15 cellular contexts compared by ENCODE assay signal in the genomic region with DNA sequence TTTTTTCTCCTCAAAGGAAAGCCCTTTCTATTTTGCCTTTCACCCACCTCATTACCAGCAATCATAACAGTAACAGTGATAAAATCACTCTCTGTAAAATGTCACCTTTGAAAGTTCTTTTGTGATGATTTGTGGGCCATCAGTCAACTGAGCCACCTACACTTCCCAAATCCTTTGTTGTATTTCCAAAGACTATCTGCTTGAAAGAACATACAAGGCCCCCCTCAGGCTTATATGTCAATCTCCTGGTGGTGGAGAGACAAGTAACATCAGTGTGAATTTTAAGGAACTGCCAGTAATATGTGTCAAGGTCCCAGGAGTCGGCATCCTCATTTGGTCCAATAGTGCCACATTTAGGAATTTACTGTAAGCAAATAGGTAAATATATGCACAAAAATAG.
DNase-seq lines count a peak whose midpoint lies in the region; ATAC-seq and TF ChIP-seq lines count a peak whose summit lies in the region.
"Had no signal": no experiment of that assay in that cellular context is flagged by ENCODE, and none has a peak within 500 bp of the region (broad histone marks: within the 10 kb centered on the region; RNA-seq: fewer than 3 reads in every experiment).

No MANE protein-coding gene starts in this region.

- no peak for DNase-seq in activated T-cell treated with anti-CD3 and anti-CD28 coated beads, Interleukin-2, amount 50 U/mL, for 24 hours
- DNase-seq in activated T-cell treated with anti-CD3 and anti-CD28 coated beads for 4 hours (no peak), DND-41 (no peak), endodermal cell (no peak), dedifferentiated amniotic fluid mesenchymal stem cell (ENCODE audit: extremely low spot score) (no peak), foreskin fibroblast (no peak)
- DNase-seq in activated CD8-positive, alpha-beta memory T cell treated with anti-CD3 and anti-CD28 coated beads, Interleukin-2, amount 50 U/mL, for 48 hours, result no peak
- DNase-seq: DMS79, EL, GDM1 had no signal

- no peak overlapping the region for H3K4me3 Mint-ChIP-seq in activated T-cell treated with anti-CD3 and anti-CD28 coated beads, Interleukin-2, amount 50 U/mL, for 24 hours
- H3K4me3 Mint-ChIP-seq in endodermal cell, result no peak overlapping the region
- H3K4me3 Mint-ChIP-seq: CD14-positive monocyte, IgD-negative memory B cell had no signal

- WGBS in endodermal cell (ENCODE audit: insufficient coverage in 1 of 2, insufficient read length in 1 of 2), 2 experiments, result 86% methylated on average over 1 of the region's 1 CpG; no CpG with 5 or more reads in 1 of the 2 experiments

- H3K27ac ChIP-seq in DND-41 (ENCODE audit: low read length) (no peak overlapping the region), endodermal cell (ENCODE audit: low read depth, low read length) (no peak overlapping the region), neural cell (ENCODE audit: low read length) (no peak overlapping the region)
- H3K27ac ChIP-seq: 22Rv1 had no signal

- H3K4me1 ChIP-seq in DND-41 (ENCODE audit: insufficient read depth, low read length) (peaks cover 37% of the 10 kb centered on the region), endodermal cell (ENCODE audit: control insufficient read depth, insufficient read depth, low read length) (peaks cover 15% of the 10 kb centered on the region)

- no peak overlapping the region for H3K4me2 ChIP-seq in DND-41 (ENCODE audit: insufficient read depth, low read length)
- H3K4me2 ChIP-seq in neural cell (ENCODE audit: low read length), result no peak overlapping the region

- no peaks in the 10 kb centered on the region for H4K20me1 ChIP-seq in DND-41 (ENCODE audit: insufficient read depth, low read length)
- no peaks in the 10 kb centered on the region for H4K20me1 ChIP-seq in neural cell (ENCODE audit: insufficient read depth)

- H3F3A ChIP-seq in neural cell (ENCODE audit: insufficient read depth, low read length, poor library complexity, severe bottlenecking), result no peaks in the 10 kb centered on the region

- H3K4me3 ChIP-seq in DND-41 (ENCODE audit: low read depth in 1 of 2, low read length in 2 of 2) (no peak overlapping the region), endodermal cell (ENCODE audit: low read length) (no peak overlapping the region), neural cell (ENCODE audit: low read length) (no peak overlapping the region), foreskin fibroblast (ENCODE audit: low read depth in 1 of 2, low read length in 2 of 2) (no peak overlapping the region)

- H3K9me3 Mint-ChIP-seq in activated T-cell treated with anti-CD3 and anti-CD28 coated beads, Interleukin-2, amount 50 U/mL, for 24 hours, result no peaks in the 10 kb centered on the region
- H3K9me3 Mint-ChIP-seq in endodermal cell, result no peaks in the 10 kb centered on the region
- H3K9me3 Mint-ChIP-seq: CD14-positive monocyte, IgD-negative memory B cell had no signal

- H3K4me1 Mint-ChIP-seq in activated T-cell treated with anti-CD3 and anti-CD28 coated beads, Interleukin-2, amount 50 U/mL, for 24 hours (ENCODE audit: low read depth), result peaks cover 49% of the 10 kb centered on the region
- peaks cover 52% of the 10 kb centered on the region for H3K4me1 Mint-ChIP-seq in endodermal cell

- peak overlapping the region; percentile 10 for H3K27ac Mint-ChIP-seq in activated T-cell treated with anti-CD3 and anti-CD28 coated beads, Interleukin-2, amount 50 U/mL, for 24 hours
- H3K27ac Mint-ChIP-seq in endodermal cell, result peak overlapping the region; percentile 20
- H3K27ac Mint-ChIP-seq: CD14-positive monocyte, IgD-negative memory B cell had no signal

- H2AFZ ChIP-seq in DND-41 (ENCODE audit: low read depth, low read length) (peak overlapping the region; percentile 26; the same call in 1 of the 2 replicates), neural cell (ENCODE audit: low read depth, low read length) (no peak overlapping the region)

- H3K27me3 ChIP-seq in DND-41 (ENCODE audit: insufficient read depth, low read length, poor library complexity) (no peaks in the 10 kb centered on the region), endodermal cell (ENCODE audit: control insufficient read depth, insufficient read depth, low read length, poor library complexity, severe bottlenecking) (no peaks in the 10 kb centered on the region), neural cell (ENCODE audit: insufficient read depth, low read depth, low read length) (no peaks in the 10 kb centered on the region)

- H3K9me3 ChIP-seq in DND-41 (ENCODE audit: insufficient read depth, low read length, severe bottlenecking) (no peaks in the 10 kb centered on the region), endodermal cell (ENCODE audit: control insufficient read depth, low read length) (no peaks in the 10 kb centered on the region), neural cell (ENCODE audit: low read length) (no peaks in the 10 kb centered on the region)

- TF ChIP-seq CTCF in DND-41 (IDR thresholded peaks at IDR 0.05; ENCODE audit: borderline replicate concordance, extremely low read depth, low read length, poor library complexity, severe bottlenecking), result no peak
- peak; percentile 46 for TF ChIP-seq CTCF in endodermal cell (conservative IDR thresholded peaks at IDR 0.05)
- no peak for TF ChIP-seq CTCF in neural cell (IDR thresholded peaks at IDR 0.05; ENCODE audit: poor library complexity, severe bottlenecking)
- no peak for TF ChIP-seq CTCF in foreskin fibroblast (IDR thresholded peaks at IDR 0.05; ENCODE audit: low read depth, low read length)

- H3K79me2 ChIP-seq in DND-41 (ENCODE audit: insufficient read depth, low read length), result no peaks in the 10 kb centered on the region
- H3K79me2 ChIP-seq in neural cell (replicated peaks; ENCODE audit: insufficient read depth, low read length), result no peaks in the 10 kb centered on the region

- no peak for ATAC-seq in DND-41 (ENCODE audit: insufficient read depth, low read depth)
- ATAC-seq: HCT116 had no signal

- H3K9me2 ChIP-seq in neural cell (ENCODE audit: insufficient read depth, low read length), result no peaks in the 10 kb centered on the region

- no peak for TF ChIP-seq RAD21 in neural cell (conservative IDR thresholded peaks at IDR 0.05)

- H3K36me3 ChIP-seq in DND-41 (ENCODE audit: insufficient read depth, low read length), result no peaks in the 10 kb centered on the region
- H3K36me3 ChIP-seq in endodermal cell (ENCODE audit: control insufficient read depth, insufficient read depth, low read length), result no peaks in the 10 kb centered on the region
- H3K36me3 ChIP-seq in neural cell (ENCODE audit: insufficient read depth, low read length), result no peaks in the 10 kb centered on the region

- H3K9ac ChIP-seq in DND-41 (ENCODE audit: low read depth, low read length) (no peak overlapping the region), endodermal cell (ENCODE audit: extremely low read depth, low read length, poor library complexity, severe bottlenecking) (no peak overlapping the region), neural cell (ENCODE audit: low read length) (no peak overlapping the region)

- H3K27me3 Mint-ChIP-seq in activated T-cell treated with anti-CD3 and anti-CD28 coated beads, Interleukin-2, amount 50 U/mL, for 24 hours, result no peaks in the 10 kb centered on the region
- no peaks in the 10 kb centered on the region for H3K27me3 Mint-ChIP-seq in endodermal cell (ENCODE audit: insufficient read depth)
- H3K27me3 Mint-ChIP-seq: IgD-negative memory B cell had no signal

- peak; percentile 66 for TF ChIP-seq EP300 in neural cell (conservative IDR thresholded peaks at IDR 0.05; ENCODE audit: poor library complexity, severe bottlenecking)

- no peaks in the 10 kb centered on the region for H3K36me3 Mint-ChIP-seq in activated T-cell treated with anti-CD3 and anti-CD28 coated beads, Interleukin-2, amount 50 U/mL, for 24 hours (ENCODE audit: low read depth)
- H3K36me3 Mint-ChIP-seq in endodermal cell (ENCODE audit: low read depth), result no peaks in the 10 kb centered on the region
- H3K36me3 Mint-ChIP-seq: CD14-positive monocyte, IgD-negative memory B cell had no signal

TF ChIP-seq in neural cell, 6 proteins besides CTCF, POLR2A, EP300 and RAD21:
- TF ChIP-seq SMC3 (conservative IDR thresholded peaks at IDR 0.05; ENCODE audit: poor library complexity), result no peak
- TF ChIP-seq, protein P1, sequence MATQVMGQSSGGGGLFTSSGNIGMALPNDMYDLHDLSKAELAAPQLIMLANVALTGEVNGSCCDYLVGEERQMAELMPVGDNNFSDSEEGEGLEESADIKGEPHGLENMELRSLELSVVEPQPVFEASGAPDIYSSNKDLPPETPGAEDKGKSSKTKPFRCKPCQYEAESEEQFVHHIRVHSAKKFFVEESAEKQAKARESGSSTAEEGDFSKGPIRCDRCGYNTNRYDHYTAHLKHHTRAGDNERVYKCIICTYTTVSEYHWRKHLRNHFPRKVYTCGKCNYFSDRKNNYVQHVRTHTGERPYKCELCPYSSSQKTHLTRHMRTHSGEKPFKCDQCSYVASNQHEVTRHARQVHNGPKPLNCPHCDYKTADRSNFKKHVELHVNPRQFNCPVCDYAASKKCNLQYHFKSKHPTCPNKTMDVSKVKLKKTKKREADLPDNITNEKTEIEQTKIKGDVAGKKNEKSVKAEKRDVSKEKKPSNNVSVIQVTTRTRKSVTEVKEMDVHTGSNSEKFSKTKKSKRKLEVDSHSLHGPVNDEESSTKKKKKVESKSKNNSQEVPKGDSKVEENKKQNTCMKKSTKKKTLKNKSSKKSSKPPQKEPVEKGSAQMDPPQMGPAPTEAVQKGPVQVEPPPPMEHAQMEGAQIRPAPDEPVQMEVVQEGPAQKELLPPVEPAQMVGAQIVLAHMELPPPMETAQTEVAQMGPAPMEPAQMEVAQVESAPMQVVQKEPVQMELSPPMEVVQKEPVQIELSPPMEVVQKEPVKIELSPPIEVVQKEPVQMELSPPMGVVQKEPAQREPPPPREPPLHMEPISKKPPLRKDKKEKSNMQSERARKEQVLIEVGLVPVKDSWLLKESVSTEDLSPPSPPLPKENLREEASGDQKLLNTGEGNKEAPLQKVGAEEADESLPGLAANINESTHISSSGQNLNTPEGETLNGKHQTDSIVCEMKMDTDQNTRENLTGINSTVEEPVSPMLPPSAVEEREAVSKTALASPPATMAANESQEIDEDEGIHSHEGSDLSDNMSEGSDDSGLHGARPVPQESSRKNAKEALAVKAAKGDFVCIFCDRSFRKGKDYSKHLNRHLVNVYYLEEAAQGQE (IDR thresholded peaks at IDR 0.05; ENCODE audit: borderline replicate concordance), result no peak
- TF ChIP-seq TAF1 (IDR thresholded peaks at IDR 0.05; ENCODE audit: low read depth), result no peak
- TF ChIP-seq MXI1 (conservative IDR thresholded peaks at IDR 0.05; ENCODE audit: poor library complexity, severe bottlenecking), result no peak
- TF ChIP-seq EZH2 (IDR thresholded peaks at IDR 0.05; ENCODE audit: borderline replicate concordance, insufficient read depth, low read length, poor library complexity, severe bottlenecking), result no peak
- TF ChIP-seq POLR2AphosphoS5 (IDR thresholded peaks at IDR 0.05), result no peak
